In genomic region chr22:43999378-43999777, GRCh38 we compare ENCODE assay signal across 28 cellular contexts.
"Had no signal": no experiment of that assay in that cellular context is flagged by ENCODE, and none has a peak within 500 bp of the region (broad histone marks: within the 10 kb centered on the region; RNA-seq: fewer than 3 reads in every experiment).

No MANE protein-coding gene starts in this region.

- H3K27me3 ChIP-seq: ascending aorta, cardiac muscle cell had no signal

- H3K27ac Mint-ChIP-seq: activated B cell treated with CpG ODN at 0.5 μM for 24 hours; activated CD4-positive, alpha-beta memory T cell treated with anti-CD3 and anti-CD28 coated beads for 36 hours; activated CD8-positive, alpha-beta memory T cell treated with anti-CD3 and anti-CD28 coated beads, Interleukin-2, amount 10 ng/mL, durations not matched to agents 7 days and 5 days; activated naive CD4-positive, alpha-beta T cell treated with anti-CD3 and anti-CD28 coated beads, Interleukin-2, amount 50 U/mL, for 24 hours; activated naive CD8-positive, alpha-beta T cell treated with anti-CD3 and anti-CD28 coated beads, Interleukin-2, amount 10 ng/mL, durations not matched to agents 7 days and 5 days; T-cell; T-helper 17 cell had no signal

- H3K4me1 ChIP-seq: ascending aorta had no signal

- ATAC-seq: activated CD8-positive, alpha-beta memory T cell treated with anti-CD3 and anti-CD28 coated beads, Interleukin-2, amount 10 ng/mL, durations not matched to agents 7 days and 5 days; Panc1; SK-N-SH treated with all-trans-retinoic acid at 6 μM for 48 hours; T-cell; T-helper 17 cell had no signal

- H3K27me3 Mint-ChIP-seq: activated B cell treated with CpG ODN at 0.5 μM for 24 hours; activated CD4-positive, alpha-beta memory T cell treated with anti-CD3 and anti-CD28 coated beads for 36 hours; activated CD8-positive, alpha-beta memory T cell treated with anti-CD3 and anti-CD28 coated beads, Interleukin-2, amount 10 ng/mL, durations not matched to agents 7 days and 5 days; activated naive CD4-positive, alpha-beta T cell treated with anti-CD3 and anti-CD28 coated beads, Interleukin-2, amount 50 U/mL, for 24 hours; activated naive CD8-positive, alpha-beta T cell treated with anti-CD3 and anti-CD28 coated beads, Interleukin-2, amount 10 ng/mL, durations not matched to agents 7 days and 5 days; T-cell; T-helper 17 cell had no signal

- H3K4me3 ChIP-seq: ascending aorta, cardiac muscle cell had no signal

- DNase-seq: activated B cell treated with CpG ODN at 0.5 μM for 24 hours; activated CD4-positive, alpha-beta memory T cell treated with anti-CD3 and anti-CD28 coated beads for 36 hours; activated CD4-positive, alpha-beta T cell treated with anti-CD3 and anti-CD28 coated beads for 4 hours; activated CD4-positive, alpha-beta T cell treated with anti-CD3 and anti-CD28 coated beads, Interleukin-2, amount 50 U/mL, for 1 hour; activated CD4-positive, CD25-positive, alpha-beta regulatory T cell treated with anti-CD3 and anti-CD28 coated beads, Interleukin-2, amount 50 U/mL, for 72 hours; activated CD8-positive, alpha-beta memory T cell treated with anti-CD3 and anti-CD28 coated beads, Interleukin-2, amount 10 ng/mL, durations not matched to agents 7 days and 5 days; activated CD8-positive, alpha-beta memory T cell treated with anti-CD3 and anti-CD28 coated beads, Interleukin-2, amount 50 U/mL, for 48 hours; activated gamma-delta T cell; activated naive CD4-positive, alpha-beta T cell treated with Interleukin-2 at 50 U/mL for 16 hours; activated naive CD8-positive, alpha-beta T cell treated with anti-CD3 and anti-CD28 coated beads, Interleukin-2, amount 10 ng/mL, durations not matched to agents 7 days and 5 days; activated T-cell treated with anti-CD3 and anti-CD28 coated beads, Interleukin-2, amount 50 U/mL, for 48 hours; amygdala; Karpas-422; KBM-7; NCI-H1105; NCI-H1417 treated with DMSO at 0.1 percent for 48 hours; NCI-H2029; NCI-H345; NCI-H524 treated with DMSO at 0.1 percent for 48 hours; SIG-M5; T-cell; T-helper 17 cell had no signal

- H3K9me3 Mint-ChIP-seq: activated B cell treated with CpG ODN at 0.5 μM for 24 hours; activated CD4-positive, alpha-beta memory T cell treated with anti-CD3 and anti-CD28 coated beads for 36 hours; activated naive CD4-positive, alpha-beta T cell treated with anti-CD3 and anti-CD28 coated beads, Interleukin-2, amount 50 U/mL, for 24 hours; activated naive CD8-positive, alpha-beta T cell treated with anti-CD3 and anti-CD28 coated beads, Interleukin-2, amount 10 ng/mL, durations not matched to agents 7 days and 5 days; T-cell had no signal

- H3K27ac ChIP-seq: ascending aorta, cardiac muscle cell, VCaP had no signal

- H3K4me3 Mint-ChIP-seq: activated B cell treated with CpG ODN at 0.5 μM for 24 hours; activated CD4-positive, alpha-beta memory T cell treated with anti-CD3 and anti-CD28 coated beads for 36 hours; activated CD8-positive, alpha-beta memory T cell treated with anti-CD3 and anti-CD28 coated beads, Interleukin-2, amount 10 ng/mL, durations not matched to agents 7 days and 5 days; activated naive CD4-positive, alpha-beta T cell treated with anti-CD3 and anti-CD28 coated beads, Interleukin-2, amount 50 U/mL, for 24 hours; activated naive CD8-positive, alpha-beta T cell treated with anti-CD3 and anti-CD28 coated beads, Interleukin-2, amount 10 ng/mL, durations not matched to agents 7 days and 5 days; T-cell had no signal

- H3K9me3 ChIP-seq: ascending aorta had no signal
